In genomic region chr2:46311651-46312223, GRCh38 we compare ENCODE assay signal across 15 cellular contexts. TPM values are rescaled to one million over a fixed set of nuclear protein-coding genes. Genes with fewer than 3 reads are reported as not detected.
DNase-seq lines count a peak whose midpoint lies in the region; ATAC-seq, FAIRE-seq and TF ChIP-seq lines count a peak whose summit lies in the region.
"Had no signal": no experiment of that assay in that cellular context is flagged by ENCODE, and none has a peak within 500 bp of the region (broad histone marks: within the 10 kb centered on the region; RNA-seq: fewer than 3 reads in every experiment).

No MANE protein-coding gene starts in this region.

- DNase-seq in astrocyte (ENCODE audit: low read depth) (peak; percentile 92), keratinocyte (ENCODE audit: low read depth, low spot score) (no peak), 8988T (no peak), NCI-H2227 treated with DMSO at 0.1 percent for 48 hours (lab: John Stamatoyannopoulos, UW) (no peak)
- no peak for DNase-seq in stimulated activated CD4-positive, alpha-beta T cell treated with anti-CD3 and anti-CD28 coated beads, Interleukin-4, amount 100 ng/mL, for 4 hours
- DNase-seq: activated CD4-positive, alpha-beta T cell treated with anti-CD3 and anti-CD28 coated beads, Interleukin-2, amount 10 ng/mL, durations not matched to agents 24 days and 14 days; activated T-cell treated with anti-CD3 and anti-CD28 coated beads, Interleukin-2, amount 50 U/mL, for 1 hour; NCI-H2081 treated with DMSO at 0.1 percent for 48 hours; NCI-H774; SIG-M5 had no signal

- no peaks in the 10 kb centered on the region for H3K36me3 ChIP-seq in ACC112 (ENCODE audit: insufficient read depth, low read length)
- H3K36me3 ChIP-seq in astrocyte (ENCODE audit: insufficient read depth, low read length) = no peaks in the 10 kb centered on the region
- H3K36me3 ChIP-seq in keratinocyte (ENCODE audit: control insufficient read depth in 2 of 2, extremely low read depth in 1 of 2, insufficient read depth in 2 of 2, low read length in 2 of 2) = peaks cover 0 to 12% of the 10 kb centered on the region in 2 experiments
- H3K36me3 ChIP-seq in skeletal muscle satellite cell (ENCODE audit: insufficient read depth, low read length) = no peaks in the 10 kb centered on the region

- H2AFZ ChIP-seq in ACC112 (ENCODE audit: low read length, unreplicated experiment) = no peak overlapping the region
- H2AFZ ChIP-seq in astrocyte (ENCODE audit: low read depth, low read length) = no peak overlapping the region
- no peak overlapping the region for H2AFZ ChIP-seq in keratinocyte (ENCODE audit: control insufficient read depth, low read length)

- H3K4me1 ChIP-seq in ACC112 (ENCODE audit: control insufficient read depth, insufficient read depth, low read length, unreplicated experiment) (peaks cover 91% of the 10 kb centered on the region), astrocyte (ENCODE audit: insufficient read depth, low read length) (peaks cover 26% of the 10 kb centered on the region), keratinocyte (ENCODE audit: control insufficient read depth, extremely low read depth, insufficient read depth, low read length) (peaks cover 83% of the 10 kb centered on the region), skeletal muscle satellite cell (ENCODE audit: control insufficient read depth, insufficient read depth, low read length) (peaks cover 76% of the 10 kb centered on the region)

- peaks cover 6% of the 10 kb centered on the region for H3K36me3 Mint-ChIP-seq in astrocyte (ENCODE audit: low read depth, unreplicated experiment)

- H3K27ac ChIP-seq in ACC112 (ENCODE audit: low read depth, low read length) = peak overlapping the region; percentile 87
- H3K27ac ChIP-seq in astrocyte (ENCODE audit: low read depth, low read length) = no peak overlapping the region
- H3K27ac ChIP-seq in keratinocyte (ENCODE audit: control insufficient read depth, insufficient read depth, low read length) = peak overlapping the region; percentile 36

- H3K4me1 Mint-ChIP-seq in astrocyte (ENCODE audit: low read depth, unreplicated experiment) = peaks cover 19% of the 10 kb centered on the region

- no peaks in the 10 kb centered on the region for H3K9me1 ChIP-seq in keratinocyte (ENCODE audit: control insufficient read depth, extremely low read depth, insufficient read depth, low read length)

- no peak for TF ChIP-seq CTCF in astrocyte (IDR thresholded peaks at IDR 0.05; ENCODE audit: insufficient read depth, low read depth, low read length)
- TF ChIP-seq CTCF in keratinocyte (optimal IDR thresholded peaks at IDR 0.05 in 1 of 3, IDR thresholded peaks at IDR 0.05 in 1 of 3, conservative IDR thresholded peaks at IDR 0.05 in 1 of 3; ENCODE audit: extremely low read depth in 1 of 3, insufficient read depth in 2 of 3, low read length in 3 of 3) = no peak

- peaks cover 6% of the 10 kb centered on the region for H3K27me3 Mint-ChIP-seq in astrocyte (ENCODE audit: low read depth, unreplicated experiment)

- dilution Hi-C loops in keratinocyte (cut with MboI; ENCODE audit: extremely low pct_ligation_motif_present, low sequenced_read_pairs) = no loop called here

- H3K4me3 ChIP-seq in ACC112 (ENCODE audit: low read depth, low read length) (peak overlapping the region; percentile 30; the same call in 1 of the 2 replicates), astrocyte (ENCODE audit: insufficient read depth, low read depth, low read length) (no peak overlapping the region), keratinocyte (ENCODE audit: control insufficient read depth in 2 of 3, extremely low read depth in 1 of 3, insufficient read depth in 2 of 3, low read depth in 1 of 3, low read length in 3 of 3) (no peak overlapping the region), skeletal muscle satellite cell (ENCODE audit: low read length) (no peak overlapping the region)

- H3K4me2 ChIP-seq in astrocyte (ENCODE audit: low read length) (no peak overlapping the region), keratinocyte (ENCODE audit: control insufficient read depth, extremely low read depth, insufficient read depth, low read depth, low read length) (no peak overlapping the region), skeletal muscle satellite cell (ENCODE audit: low read length) (peak overlapping the region; percentile 41)

- no peak for ATAC-seq in HG03175 (IDR thresholded peaks at IDR 0.05; ENCODE audit: unreplicated experiment)

- no peak overlapping the region for H3K9ac ChIP-seq in astrocyte (ENCODE audit: low read length)
- no peak overlapping the region for H3K9ac ChIP-seq in keratinocyte (ENCODE audit: control insufficient read depth, extremely low read depth, insufficient read depth, low read length)
- H3K9ac ChIP-seq in skeletal muscle satellite cell (ENCODE audit: low read depth, low read length) = peak overlapping the region; percentile 50

- no peak for FAIRE-seq in astrocyte (lab: Jason Lieb, UNC)
- no peak for FAIRE-seq in keratinocyte (lab: Jason Lieb, UNC)
- FAIRE-seq: GM18507 had no signal

- H3K4me3 Mint-ChIP-seq in astrocyte (ENCODE audit: unreplicated experiment) = no peak overlapping the region
- H3K4me3 Mint-ChIP-seq: activated CD4-positive, alpha-beta T cell treated with anti-CD3 and anti-CD28 coated beads, Interleukin-2, amount 10 ng/mL, durations not matched to agents 24 days and 14 days; dendritic cell treated with granulocyte-macrophage colony-stimulating factor and Interleukin-4, amounts not matched to agents 40 ng/mL and 50 ng/mL, for 4 days had no signal

- H3K79me2 ChIP-seq in ACC112 (ENCODE audit: control insufficient read depth, insufficient read depth, low read length, unreplicated experiment) (peaks cover 73% of the 10 kb centered on the region), astrocyte (ENCODE audit: insufficient read depth, low read length) (no peaks in the 10 kb centered on the region), keratinocyte (ENCODE audit: control insufficient read depth, insufficient read depth, low read length) (peaks cover 69% of the 10 kb centered on the region)

- H4K20me1 ChIP-seq in astrocyte (ENCODE audit: insufficient read depth, low read length) = no peaks in the 10 kb centered on the region
- H4K20me1 ChIP-seq in keratinocyte (ENCODE audit: control insufficient read depth, extremely low read depth, insufficient read depth, low read length) = no peaks in the 10 kb centered on the region

- H3K9me3 ChIP-seq in astrocyte (ENCODE audit: insufficient read depth, low read depth, low read length) = no peaks in the 10 kb centered on the region
- H3K9me3 ChIP-seq in keratinocyte (ENCODE audit: control insufficient read depth, low read depth, low read length) = no peaks in the 10 kb centered on the region
- H3K9me3 ChIP-seq in skeletal muscle satellite cell (replicated peaks; ENCODE audit: low read length) = no peaks in the 10 kb centered on the region

- peak overlapping the region; percentile 60 for H3K27ac Mint-ChIP-seq in astrocyte (ENCODE audit: unreplicated experiment)
- H3K27ac Mint-ChIP-seq: activated CD4-positive, alpha-beta T cell treated with anti-CD3 and anti-CD28 coated beads, Interleukin-2, amount 10 ng/mL, durations not matched to agents 24 days and 14 days; dendritic cell treated with granulocyte-macrophage colony-stimulating factor and Interleukin-4, amounts not matched to agents 40 ng/mL and 50 ng/mL, for 4 days had no signal

- peaks cover 2% of the 10 kb centered on the region for H3K9me3 Mint-ChIP-seq in astrocyte (ENCODE audit: unreplicated experiment)
- H3K9me3 Mint-ChIP-seq: dendritic cell treated with granulocyte-macrophage colony-stimulating factor and Interleukin-4, amounts not matched to agents 40 ng/mL and 50 ng/mL, for 4 days had no signal

- H3K27me3 ChIP-seq in ACC112 (ENCODE audit: insufficient read depth, low read length) (no peaks in the 10 kb centered on the region), astrocyte (ENCODE audit: insufficient read depth, low read length) (no peaks in the 10 kb centered on the region), keratinocyte (ENCODE audit: control insufficient read depth, extremely low read depth, insufficient read depth, low read length) (no peaks in the 10 kb centered on the region), skeletal muscle satellite cell (ENCODE audit: control insufficient read depth, insufficient read depth, low read length) (no peaks in the 10 kb centered on the region)

RNA-seq across cellular contexts. Expression of gene EPAS1, which starts 14.5 kb away (rescaled TPM):
- total RNA-seq in astrocyte = 42.8 and 42.9 TPM in 2 replicates
- 91.0 to 153 TPM (median 96.7 TPM) in 3 replicates for polyA plus RNA-seq in keratinocyte
- 38.1 TPM for polyA plus RNA-seq in keratinocyte (2011; ENCODE audit: low read depth)
- polyA plus RNA-seq in keratinocyte (2011; cell fraction: cytosol; rRNA removed) = 102 and 135 TPM in 2 replicates
- 154 and 178 TPM in 2 replicates for polyA plus RNA-seq in keratinocyte (2011; cell fraction: nucleus; rRNA removed)
- 76.1 and 76.9 TPM in 2 replicates for polyA plus RNA-seq in keratinocyte (2012; ENCODE audit: low replicate concordance)
- 99.9 to 166 TPM (median 147 TPM) in 3 replicates for polyA minus RNA-seq in keratinocyte
- polyA minus RNA-seq in keratinocyte (2011; cell fraction: cytosol; rRNA and poly(A)+ RNA removed) = 168 TPM
- polyA minus RNA-seq in keratinocyte (2011; cell fraction: nucleus; rRNA and poly(A)+ RNA removed) = 123 and 210 TPM in 2 replicates
- 46.3 and 63.6 TPM in 2 replicates for total RNA-seq in skeletal muscle satellite cell (2012; rRNA removed)
